In the genomic region with DNA sequence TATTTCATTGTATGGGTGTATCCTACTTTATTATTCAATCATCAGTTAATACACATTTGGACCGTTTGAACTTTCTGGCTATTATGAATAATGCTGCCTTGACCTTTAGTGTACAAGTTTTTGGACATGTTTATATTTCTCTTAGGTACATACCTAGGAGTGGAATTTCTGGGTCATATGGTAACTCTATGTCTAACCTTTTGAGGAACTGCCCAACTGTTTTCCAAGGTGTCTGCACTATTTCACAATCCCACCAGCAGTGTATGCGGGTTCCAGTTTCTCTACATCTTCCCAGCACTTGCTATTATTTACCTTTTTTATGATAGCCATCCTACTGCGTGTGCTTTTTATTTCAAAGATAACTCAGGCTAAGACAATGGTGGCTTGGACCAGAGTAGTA, we compare ENCODE assay signal across 10 cellular contexts. TPM values are rescaled to one million over a fixed set of nuclear protein-coding genes. Genes with fewer than 3 reads are reported as not detected.
"Had no signal": no experiment of that assay in that cellular context is flagged by ENCODE, and none has a peak within 500 bp of the region (broad histone marks: within the 10 kb centered on the region; RNA-seq: fewer than 3 reads in every experiment).

No MANE protein-coding gene starts in this region.

- H3K4me3 ChIP-seq: GM23248, HAP-1 had no signal

- ATAC-seq: HCT116 had no signal

- H3K4me1 ChIP-seq: HAP-1 had no signal

- H3K9me3 ChIP-seq: HAP-1 had no signal

- DNase-seq: GM23248, GOT3, H7, HFFc6 had no signal

- H2AFZ ChIP-seq: GM23248 had no signal

- H3K36me3 ChIP-seq: HAP-1 had no signal

- H3K27ac ChIP-seq: GM23248, HL-60 had no signal

- H3K9ac ChIP-seq: GM23248 had no signal

RNA-seq across cellular contexts. Expression of gene SLC13A3, which starts 14.3 kb away (rescaled TPM):
- total RNA-seq: H4, HT1080 had no signal
- polyA plus RNA-seq: IgD-negative memory B cell had no signal

RNA-seq across cellular contexts. Expression of gene SLC2A10, which starts 43.8 kb away (rescaled TPM):
- polyA plus RNA-seq: IgD-negative memory B cell had no signal
